Comparison of ENCODE assay signal across 8 cellular contexts in genomic region chr2:232327089-232328037, GRCh38. TPM values are rescaled to one million over a fixed set of nuclear protein-coding genes. Genes with fewer than 3 reads are reported as not detected.
DNase-seq lines count a peak whose midpoint lies in the region; ATAC-seq and TF ChIP-seq lines count a peak whose summit lies in the region.

No MANE protein-coding gene starts in this region.

- no peak overlapping the region for H3K27ac Mint-ChIP-seq in progenitor cell of endocrine pancreas

- peak; percentile 55 for ATAC-seq in HG02884 (IDR thresholded peaks at IDR 0.05; ENCODE audit: unreplicated experiment)
- ATAC-seq in RWPE2 (ENCODE audit: low read depth), result peak; percentile 24; the same call in 1 of the 3 replicates

- intact Hi-C loops in head of caudate nucleus (cut with DNase I) (loop anchor here (5.0 kb wide), 2 partner anchors 400 to 420 kb away; partner anchors contain the start of gene NPPC), vagina (cut with DNase I) (loop anchor here (5.0 kb wide), 1 partner anchor 405 kb away; no protein-coding TSS in a partner anchor)

- no peak for TF ChIP-seq POLR2A in vagina (IDR thresholded peaks at IDR 0.05)

- peak; percentile 47 for TF ChIP-seq CTCF in RWPE2 (IDR thresholded peaks at IDR 0.05; ENCODE audit: poor library complexity, severe bottlenecking)
- peak; percentile 80 for TF ChIP-seq CTCF in progenitor cell of endocrine pancreas (IDR thresholded peaks at IDR 0.05; ENCODE audit: unreplicated experiment)
- TF ChIP-seq CTCF in vagina (IDR thresholded peaks at IDR 0.05), result peak; percentile 58 to 85 (median 80)

- H3K27me3 ChIP-seq in RWPE2 (ENCODE audit: insufficient read depth, poor library complexity, severe bottlenecking), result no peaks in the 10 kb centered on the region
- no peaks in the 10 kb centered on the region for H3K27me3 ChIP-seq in vagina

- DNase-seq in NCI-H1417 (lab: John Stamatoyannopoulos, UW) (peak; percentile 7 to 24 (median 12)), NCI-H1417 treated with DMSO at 0.1 percent for 48 hours (lab: John Stamatoyannopoulos, UW) (no peak), RWPE2 (ENCODE audit: low spot score) (no peak), head of caudate nucleus (peak in 41 of 42 donors; percentile 48 to 90 (median 78)), progenitor cell of endocrine pancreas (ENCODE audit: low spot score, unreplicated experiment) (peak; percentile 83), vagina (ENCODE audit: extremely low spot score in 2 of 2) (no peak)
- DNase-seq in activated gamma-delta T cell treated with anti-CD3 and anti-CD28 coated beads, Interleukin-2, amount 50 U/mL, for 16 hours (ENCODE audit: low read depth), result peak; percentile 76

- peaks cover 1% of the 10 kb centered on the region for H3K4me1 Mint-ChIP-seq in progenitor cell of endocrine pancreas (ENCODE audit: low read depth)

- no peaks in the 10 kb centered on the region for H3K9me3 Mint-ChIP-seq in progenitor cell of endocrine pancreas (ENCODE audit: low read depth)

- H3K36me3 ChIP-seq in RWPE2 (ENCODE audit: low read depth) (no peaks in the 10 kb centered on the region), vagina (no peaks in the 10 kb centered on the region)

- H3K27ac ChIP-seq in RWPE2 (ENCODE audit: poor library complexity, severe bottlenecking) (no peak overlapping the region), vagina (no peak overlapping the region)

- H3K4me3 ChIP-seq in RWPE2 (ENCODE audit: severe bottlenecking), result no peak overlapping the region
- no peak overlapping the region for H3K4me3 ChIP-seq in vagina

- H3K9me3 ChIP-seq in RWPE2 (ENCODE audit: severe bottlenecking), result no peaks in the 10 kb centered on the region
- no peaks in the 10 kb centered on the region for H3K9me3 ChIP-seq in vagina

- H3K27me3 Mint-ChIP-seq in progenitor cell of endocrine pancreas, result no peaks in the 10 kb centered on the region

- no peaks in the 10 kb centered on the region for H3K4me1 ChIP-seq in RWPE2 (ENCODE audit: insufficient read depth, poor library complexity, severe bottlenecking)
- H3K4me1 ChIP-seq in vagina, result peaks cover 14% of the 10 kb centered on the region

- no peak overlapping the region for H3K4me3 Mint-ChIP-seq in progenitor cell of endocrine pancreas (ENCODE audit: low read depth)

- no peaks in the 10 kb centered on the region for H3K36me3 Mint-ChIP-seq in progenitor cell of endocrine pancreas (ENCODE audit: insufficient read depth)

RNA-seq across cellular contexts. Expression of gene ALPP, which starts 51.2 kb away (rescaled TPM):
- total RNA-seq in progenitor cell of endocrine pancreas (not detected in 2 replicates), vagina (not detected)

Comparison
In these comparisons a context has a peak if more than half of its experiments do, and no peak if none do; other contexts are left out.
1. DNase-seq: peak in NCI-H1417 (3 of 3), activated gamma-delta T cell treated with anti-CD3 and anti-CD28 coated beads, Interleukin-2, amount 50 U/mL, for 16 hours (single experiment), head of caudate nucleus (41 of 42) and progenitor cell of endocrine pancreas (single experiment); none in NCI-H1417 treated with DMSO at 0.1 percent for 48 hours (single experiment), RWPE2 (single experiment) and vagina (0 of 2).
2. Peak in every context shown above with its lines, with median percentiles within 50 percentile points of each other: CTCF ChIP-seq.